Comparison of ENCODE assay signal across 6 cellular contexts in the genomic region with DNA sequence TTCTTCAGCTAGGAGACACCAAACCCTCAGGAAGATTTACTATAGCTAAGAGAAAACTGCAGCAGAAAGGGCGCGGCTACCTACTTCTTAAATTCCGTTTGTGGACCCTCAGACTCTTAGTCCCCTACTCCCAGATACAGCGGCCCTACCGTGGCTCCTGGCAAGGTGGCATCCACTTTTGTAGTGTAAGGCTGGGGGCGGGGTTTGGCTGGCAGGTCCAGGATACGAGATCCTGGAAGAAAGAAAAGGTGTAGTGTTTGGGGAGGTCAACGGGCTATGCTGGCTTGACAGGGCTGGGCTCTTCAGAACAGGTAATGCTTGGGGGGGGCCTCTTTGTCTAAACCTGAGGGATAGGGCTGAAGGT. TPM values are rescaled to one million over a fixed set of nuclear protein-coding genes. Genes with fewer than 3 reads are reported as not detected.
A peak's percentile ranks its signal among the peaks of the same experiment; 100 is the strongest.
DNase-seq lines count a peak whose midpoint lies in the region; ATAC-seq and TF ChIP-seq lines count a peak whose summit lies in the region.

No MANE protein-coding gene starts in this region.

- H3K4me3 ChIP-seq in BE2C (ENCODE audit: low read depth, low read length) (peak overlapping the region; percentile 85), gastroesophageal sphincter (peak overlapping the region; percentile 43 to 64), tibial nerve (peak overlapping the region; percentile 49 to 90 (median 66))

- TF ChIP-seq POLR2A in gastroesophageal sphincter (IDR thresholded peaks at IDR 0.05), result no peak
- TF ChIP-seq POLR2A in tibial nerve (IDR thresholded peaks at IDR 0.05), result no peak

- 0 to 1% methylated on average over 7 to 8 of the region's 8 CpGs for WGBS in gastroesophageal sphincter (ENCODE audit: low coverage in 1 of 2), 2 donors
- WGBS in tibial nerve, 2 donors, result 7% methylated on average over 8 of the region's 8 CpGs

- H3K4me1 ChIP-seq in BE2C (no peaks in the 10 kb centered on the region), gastroesophageal sphincter (peaks cover 0 to 43% (median 21%) of the 10 kb centered on the region in 3 donors), tibial nerve (peaks cover 0 to 40% (median 24%) of the 10 kb centered on the region in 4 donors)

- DNase-seq in BE2C (peak; percentile 35), NCI-H748 (lab: John Stamatoyannopoulos, UW; ENCODE audit: unreplicated experiment) (peak; percentile 88), tibial nerve (ENCODE audit: low spot score in 2 of 2) (no peak), AG08395 (ENCODE audit: low spot score) (no peak)

- H3K27ac ChIP-seq in gastroesophageal sphincter (peak overlapping the region; percentile 26 to 93 (median 89)), tibial nerve (peak overlapping the region; percentile 81 to 95 (median 94))

- TF ChIP-seq CTCF in BE2C (IDR thresholded peaks at IDR 0.05; ENCODE audit: low read depth, low read length) (no peak), gastroesophageal sphincter (IDR thresholded peaks at IDR 0.05) (no peak), tibial nerve (IDR thresholded peaks at IDR 0.05) (no peak)

- no peaks in the 10 kb centered on the region for H3K36me3 ChIP-seq in BE2C
- H3K36me3 ChIP-seq in gastroesophageal sphincter, result peaks cover 0 to 6% of the 10 kb centered on the region in 2 donors
- H3K36me3 ChIP-seq in tibial nerve, result peaks cover 0 to 11% (median 0%) of the 10 kb centered on the region in 3 donors

- ATAC-seq in gastroesophageal sphincter (no peak), HG03280 (IDR thresholded peaks at IDR 0.05; ENCODE audit: unreplicated experiment) (no peak)

- H3K9me3 ChIP-seq in BE2C (no peaks in the 10 kb centered on the region), gastroesophageal sphincter (no peaks in the 10 kb centered on the region), tibial nerve (no peaks in the 10 kb centered on the region)

- H3K27me3 ChIP-seq in BE2C (no peaks in the 10 kb centered on the region), gastroesophageal sphincter (no peaks in the 10 kb centered on the region), tibial nerve (no peaks in the 10 kb centered on the region)

- TF ChIP-seq EP300 in gastroesophageal sphincter (IDR thresholded peaks at IDR 0.05) (no peak), tibial nerve (IDR thresholded peaks at IDR 0.05) (no peak)

RNA-seq across cellular contexts. Expression of a gene that starts 0.3 kb away (rescaled TPM):
- polyA plus RNA-seq in BE2C (2012; ENCODE audit: insufficient read depth, insufficient read length, low read depth), result 14.1 TPM
- total RNA-seq in gastroesophageal sphincter (10 to 100 TPM in 1 of 4 donors, 1 to 10 TPM in 3; 5.1 to 10.4 (median 6.8) TPM), tibial nerve (10 to 100 TPM; 10.2 to 17.5 (median 11.4) TPM)

RNA-seq across cellular contexts. Expression of a gene that starts 4.6 kb away (rescaled TPM):
- 88.3 TPM for polyA plus RNA-seq in BE2C (2012; ENCODE audit: insufficient read depth, insufficient read length, low read depth)
- total RNA-seq in gastroesophageal sphincter, result 100 to 1,000 TPM in 3 of 4 donors, 10 to 100 TPM in 1; 64.8 to 115 (median 106) TPM
- 100 to 1,000 TPM in 1 of 4 donors, 10 to 100 TPM in 3; 81.0 to 157 (median 92.4) TPM for total RNA-seq in tibial nerve

RNA-seq across cellular contexts. Expression of a gene that starts 9.5 kb away (rescaled TPM):
- 209 TPM for polyA plus RNA-seq in BE2C (2012; ENCODE audit: insufficient read depth, insufficient read length, low read depth)
- total RNA-seq in gastroesophageal sphincter (100 to 1,000 TPM; 158 to 193 (median 180) TPM), tibial nerve (100 to 1,000 TPM; 149 to 289 (median 241) TPM)

RNA-seq across cellular contexts. Expression of a gene that starts 9.6 kb away (rescaled TPM):
- 43.8 TPM for polyA plus RNA-seq in BE2C (2012; ENCODE audit: insufficient read depth, insufficient read length, low read depth)
- 10 to 100 TPM; 13.9 to 21.2 (median 15.6) TPM for total RNA-seq in gastroesophageal sphincter
- total RNA-seq in tibial nerve, result 10 to 100 TPM; 17.4 to 43.7 (median 23.4) TPM

RNA-seq across cellular contexts. Expression of a gene that starts 18.2 kb away (rescaled TPM):
- polyA plus RNA-seq in BE2C (2012; ENCODE audit: insufficient read depth, insufficient read length, low read depth), result 10.8 TPM
- total RNA-seq in gastroesophageal sphincter (10 to 100 TPM; 43.6 to 50.7 (median 48.9) TPM), tibial nerve (10 to 100 TPM; 23.0 to 60.3 (median 32.0) TPM)

Comparison
In these comparisons a context has a peak if more than half of its experiments do, and no peak if none do; other contexts are left out.
1. DNase-seq: peak in BE2C (single experiment) and NCI-H748 (single experiment); none in tibial nerve (0 of 2) and AG08395 (single experiment).
2. Peak in every context shown above with its lines, with median percentiles within 50 percentile points of each other: H3K4me3 ChIP-seq.